ENCODE assay signal across 16 cellular contexts in genomic region chr1:97632075-97632474, GRCh38.
DNase-seq lines count a peak whose midpoint lies in the region; TF ChIP-seq lines count a peak whose summit lies in the region.
"Had no signal": no experiment of that assay in that cellular context is flagged by ENCODE, and none has a peak within 500 bp of the region (broad histone marks: within the 10 kb centered on the region; RNA-seq: fewer than 3 reads in every experiment).

No MANE protein-coding gene starts in this region.

- H3K4me3 Mint-ChIP-seq in Caco-2 (ENCODE audit: unreplicated experiment) = no peak overlapping the region
- no peak overlapping the region for H3K4me3 Mint-ChIP-seq in H9

- H3F3A ChIP-seq in smooth muscle cell (ENCODE audit: low read depth) = no peaks in the 10 kb centered on the region

- no peak overlapping the region for H4K5ac ChIP-seq in H9 (ENCODE audit: insufficient read length, low read depth, low read length)

- H3K4me3 ChIP-seq in epithelial cell of esophagus (ENCODE audit: low read length) = no peak overlapping the region
- no peak overlapping the region for H3K4me3 ChIP-seq in smooth muscle cell
- H3K4me3 ChIP-seq in Caco-2 (ENCODE audit: low read depth, low read length) = no peak overlapping the region
- H3K4me3 ChIP-seq: ascending aorta, left lung, psoas muscle had no signal

- TF ChIP-seq CTCF in epithelial cell of esophagus (IDR thresholded peaks at IDR 0.05; ENCODE audit: insufficient read depth, low read depth, low read length, missing control alignments) (no peak), smooth muscle cell (IDR thresholded peaks at IDR 0.05; ENCODE audit: borderline replicate concordance, insufficient read depth, poor library complexity, severe bottlenecking) (no peak), Caco-2 (IDR thresholded peaks at IDR 0.05; ENCODE audit: insufficient read depth in 1 of 2, low read depth in 1 of 2, low read length in 1 of 2, severe bottlenecking in 1 of 2, unreplicated experiment in 1 of 2) (no peak), H9 (conservative IDR thresholded peaks at IDR 0.05) (no peak)

- H2AFZ ChIP-seq in smooth muscle cell (ENCODE audit: low read depth) (no peak overlapping the region), H9 (ENCODE audit: low read length) (no peak overlapping the region)

- no peak overlapping the region for H3K18ac ChIP-seq in H9 (ENCODE audit: insufficient read length, low read depth, low read length)

- BruUV-seq in Caco-2 (replicated peaks; lab: Mats Ljungman, UMichigan) = no TSS peak

- H3K56ac ChIP-seq in H9 (ENCODE audit: insufficient read length, low read depth, low read length) = no peak overlapping the region

- H3K36me3 ChIP-seq in smooth muscle cell (ENCODE audit: low read depth) (no peaks in the 10 kb centered on the region), Caco-2 (ENCODE audit: control insufficient read depth, insufficient read depth, low read length) (no peaks in the 10 kb centered on the region)
- H3K36me3 ChIP-seq: ascending aorta had no signal

- no peak overlapping the region for H3K27ac Mint-ChIP-seq in Caco-2 (ENCODE audit: unreplicated experiment)
- no peak overlapping the region for H3K27ac Mint-ChIP-seq in H9

- H3K4me1 ChIP-seq in smooth muscle cell (ENCODE audit: low read depth) = peaks cover 12% of the 10 kb centered on the region
- peaks cover 9% of the 10 kb centered on the region; the same call in 1 of the 2 replicates for H3K4me1 ChIP-seq in Caco-2
- no peaks in the 10 kb centered on the region for H3K4me1 ChIP-seq in H9 (ENCODE audit: insufficient read depth, low read length)
- H3K4me1 ChIP-seq: psoas muscle had no signal

- no peak overlapping the region for H3K14ac ChIP-seq in H9 (ENCODE audit: insufficient read depth, low read length)

- H4K91ac ChIP-seq in H9 (ENCODE audit: insufficient read length, low read depth, low read length) = no peak overlapping the region

- no peak overlapping the region for H2BK5ac ChIP-seq in H9 (ENCODE audit: insufficient read length, low read length)

- H4K8ac ChIP-seq in H9 (replicated peaks; ENCODE audit: insufficient read length, low read depth, low read length) = no peak overlapping the region

- H3K27ac ChIP-seq in smooth muscle cell (ENCODE audit: low read depth) (no peak overlapping the region), H9 (ENCODE audit: insufficient read length, low read depth, low read length) (no peak overlapping the region)
- H3K27ac ChIP-seq: ascending aorta, left lung, psoas muscle had no signal

- H3T11ph ChIP-seq in H9 (ENCODE audit: low read length) = no peak overlapping the region

- H3K9me3 Mint-ChIP-seq in Caco-2 (ENCODE audit: unreplicated experiment) (no peaks in the 10 kb centered on the region), H9 (no peaks in the 10 kb centered on the region)

- no peaks in the 10 kb centered on the region for H4K20me1 ChIP-seq in smooth muscle cell (ENCODE audit: low read depth)
- H4K20me1 ChIP-seq in H9 (ENCODE audit: control insufficient read depth, insufficient read depth, insufficient read length) = no peaks in the 10 kb centered on the region

- H3K27me3 Mint-ChIP-seq in Caco-2 (ENCODE audit: insufficient read depth, unreplicated experiment) = peaks cover 2% of the 10 kb centered on the region
- H3K27me3 Mint-ChIP-seq in H9 (ENCODE audit: low read depth) = no peaks in the 10 kb centered on the region

- intact Hi-C loops in Caco-2 (cut with micrococcal nuclease; ENCODE audit: unreplicated experiment) = no loop called here

- 23% methylated on average over 4 of the region's 4 CpGs for WGBS in smooth muscle cell (ENCODE audit: low lambda C conversion rate)
- no CpG with 5 or more reads among the region's 4 CpGs for WGBS in H9 (ENCODE audit: extremely low coverage, insufficient read length, low lambda C conversion rate)

- H2BK20ac ChIP-seq in H9 (ENCODE audit: low read depth, low read length, poor library complexity, severe bottlenecking) = no peak overlapping the region

- H3K36me3 Mint-ChIP-seq in Caco-2 (ENCODE audit: insufficient read depth, unreplicated experiment) (no peaks in the 10 kb centered on the region), H9 (ENCODE audit: insufficient read depth in 1 of 3, low read depth in 3 of 3) (no peaks in the 10 kb centered on the region)

- H3K79me2 ChIP-seq in smooth muscle cell (ENCODE audit: low read depth) = no peaks in the 10 kb centered on the region
- H3K79me2 ChIP-seq in H9 (ENCODE audit: insufficient read depth, low read length) = no peaks in the 10 kb centered on the region

- H3K4me1 Mint-ChIP-seq in Caco-2 (ENCODE audit: low read depth, unreplicated experiment) (peaks cover 12% of the 10 kb centered on the region), H9 (peaks cover 0 to 5% of the 10 kb centered on the region in 2 experiments; a peak in 2 of 4 replicates)

- H3K23ac ChIP-seq in H9 (ENCODE audit: insufficient read length, low read depth, low read length) = no peak overlapping the region

- H3K9me3 ChIP-seq in smooth muscle cell (replicated peaks; ENCODE audit: low read depth) (no peaks in the 10 kb centered on the region), Caco-2 (no peaks in the 10 kb centered on the region), H9 (ENCODE audit: control insufficient read depth, low read depth, low read length) (no peaks in the 10 kb centered on the region)
- H3K9me3 ChIP-seq: ascending aorta, left lung, psoas muscle had no signal

- H3K9ac ChIP-seq in smooth muscle cell (ENCODE audit: low read depth) = no peak overlapping the region
- no peak overlapping the region for H3K9ac ChIP-seq in H9 (ENCODE audit: extremely low read depth, insufficient read length, low read length)

- no peak overlapping the region for H3K4ac ChIP-seq in H9 (ENCODE audit: low read depth, low read length)

- H2BK120ac ChIP-seq in H9 (ENCODE audit: low read depth, low read length, poor library complexity, severe bottlenecking) = no peak overlapping the region

- no peak overlapping the region for H2BK12ac ChIP-seq in H9 (ENCODE audit: insufficient read length, low read depth, low read length)

- CTCF ChIA-PET in Caco-2 (lab: Charles Lee) = interaction anchor here (0.6 kb wide), 1 partner anchor 689 kb away, joined by 3 read pairs; no protein-coding TSS in a partner anchor

- POLR2A ChIA-PET in Caco-2 (lab: Charles Lee) = no interaction called here

- DNase-seq in NCI-H2081 (lab: John Stamatoyannopoulos, UW) (peak; percentile 42 to 79), NCI-H2081 treated with DMSO at 0.1 percent for 48 hours (lab: John Stamatoyannopoulos, UW) (no peak), NCI-H748 treated with DMSO at 0.1 percent for 48 hours (lab: John Stamatoyannopoulos, UW) (peak; percentile 17), epithelial cell of esophagus (ENCODE audit: low read depth) (peak; percentile 82), smooth muscle cell (lab: John Stamatoyannopoulos, UW; ENCODE audit: unreplicated experiment) (no peak), Caco-2 (no peak), NCI-H2196 (lab: John Stamatoyannopoulos, UW; ENCODE audit: unreplicated experiment) (no peak), H9 (no peak)
- DNase-seq: 8988T; activated CD8-positive, alpha-beta memory T cell treated with anti-CD3 and anti-CD28 coated beads, Interleukin-2, amount 50 U/mL, for 4 hours; GF-D8; GOT3; left lung; psoas muscle; trophoblast cell had no signal

- no peaks in the 10 kb centered on the region for H3K79me1 ChIP-seq in H9 (ENCODE audit: insufficient read depth, low read depth, low read length, poor library complexity, severe bottlenecking)

- H3K27me3 ChIP-seq in smooth muscle cell (ENCODE audit: low read depth) = no peaks in the 10 kb centered on the region
- H3K27me3 ChIP-seq in Caco-2 (replicated peaks; ENCODE audit: control insufficient read depth, insufficient read depth, low read length) = no peaks in the 10 kb centered on the region
- H3K27me3 ChIP-seq in H9 (ENCODE audit: insufficient read depth, low read length) = no peaks in the 10 kb centered on the region
- H3K27me3 ChIP-seq: ascending aorta, left lung had no signal

- H3K4me2 ChIP-seq in smooth muscle cell (peak overlapping the region; percentile 53), H9 (ENCODE audit: insufficient read depth, insufficient read length, low read length) (no peak overlapping the region)

- H3K23me2 ChIP-seq in H9 (ENCODE audit: insufficient read length, low read depth, low read length, poor library complexity, severe bottlenecking) = no peaks in the 10 kb centered on the region

- no peak overlapping the region for H2AK5ac ChIP-seq in H9 (ENCODE audit: insufficient read length, low read length)

- no peak overlapping the region for H2BK15ac ChIP-seq in H9 (ENCODE audit: low read depth, low read length)

Comparison
In these comparisons a context has a peak if more than half of its experiments do, and no peak if none do; other contexts are left out.
1. DNase-seq: peak in NCI-H2081 (2 of 2), NCI-H748 treated with DMSO at 0.1 percent for 48 hours (single experiment) and epithelial cell of esophagus (single experiment); none in NCI-H2081 treated with DMSO at 0.1 percent for 48 hours (single experiment), smooth muscle cell (single experiment), Caco-2 (0 of 2), NCI-H2196 (single experiment) and H9 (single experiment).